ENCODE assay signal across 1 cellular context in the genomic region with DNA sequence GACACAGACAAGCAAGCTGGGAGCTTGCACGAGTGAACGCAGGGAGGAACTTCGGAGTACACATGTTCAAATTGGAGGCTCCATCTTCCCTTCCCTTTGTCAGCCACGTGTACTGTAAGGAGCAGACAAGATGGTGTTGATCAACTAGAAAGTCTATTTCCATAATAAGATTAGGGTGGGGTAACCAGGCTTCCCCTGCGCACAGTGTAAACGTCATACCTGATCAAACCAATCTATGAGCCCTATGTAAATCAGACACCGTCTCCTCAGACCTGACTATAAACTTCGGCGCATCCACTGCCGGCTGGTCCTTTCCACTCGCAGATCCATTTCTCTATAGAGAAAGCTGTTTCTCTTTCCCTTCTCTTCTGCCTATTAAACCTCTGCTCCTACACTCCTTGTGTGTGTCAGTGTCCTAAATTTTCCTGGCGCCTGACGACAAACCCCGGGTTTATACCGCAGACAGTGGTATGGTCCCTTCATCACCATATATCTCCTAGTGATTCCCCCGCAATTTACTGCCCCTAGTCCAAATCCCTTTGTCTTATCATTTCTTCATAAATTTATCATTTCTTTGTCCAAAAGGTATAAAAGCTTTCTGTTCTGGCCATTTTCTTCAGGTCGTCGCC.
TF ChIP-seq lines count a peak whose summit lies in the region.

No MANE protein-coding gene starts in this region.

TF ChIP-seq in IMR-90, 13 proteins besides CTCF, POLR2A, EP300 and RAD21 (continued from another document):
- TF ChIP-seq MAFK (IDR thresholded peaks at IDR 0.05; ENCODE audit: low read depth, low read length): no peak
- TF ChIP-seq ELK1 (IDR thresholded peaks at IDR 0.05; ENCODE audit: borderline replicate concordance, low read depth, low read length): no peak
